Comparison of ENCODE assay signal across 13 cellular contexts in the genomic region with DNA sequence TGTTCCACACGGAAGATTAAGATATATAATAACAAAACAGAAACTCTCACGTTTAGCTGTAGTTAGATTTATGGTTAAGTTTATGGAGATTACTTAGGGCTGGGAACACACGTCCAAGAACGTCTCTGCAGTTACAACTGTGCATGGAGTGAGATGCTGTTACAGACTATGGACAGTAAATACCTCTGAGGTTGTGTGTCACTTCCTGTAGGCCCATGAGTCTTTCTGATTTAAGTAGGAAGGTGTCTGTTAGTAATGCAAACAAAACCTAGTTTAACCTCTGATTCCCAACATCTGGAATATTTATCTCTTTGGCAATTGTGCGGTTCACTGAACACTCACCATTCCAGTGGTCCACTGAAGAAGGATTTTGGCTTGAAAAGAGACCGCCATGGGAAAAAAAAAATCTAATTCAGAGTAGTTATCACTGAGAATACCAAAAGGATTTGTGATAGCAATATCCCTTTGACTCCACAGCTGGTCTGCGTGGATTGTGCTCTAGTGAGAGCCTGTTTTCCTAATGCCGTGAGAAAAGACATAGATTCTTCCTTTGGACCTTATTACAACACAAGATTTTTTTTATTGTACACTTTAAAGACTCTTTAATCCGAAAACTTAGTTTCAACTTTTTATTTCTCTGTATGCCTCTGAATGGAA.
DNase-seq lines count a peak whose midpoint lies in the region; ATAC-seq, FAIRE-seq and TF ChIP-seq lines count a peak whose summit lies in the region.
"Had no signal": no experiment of that assay in that cellular context is flagged by ENCODE, and none has a peak within 500 bp of the region (broad histone marks: within the 10 kb centered on the region; RNA-seq: fewer than 3 reads in every experiment).

No MANE protein-coding gene starts in this region.

- BruUV-seq in PC-3 (replicated peaks; lab: Mats Ljungman, UMichigan) = no TSS peak

- no peak overlapping the region for H3K9ac ChIP-seq in PC-3 (ENCODE audit: low read length)

- H3K9me3 ChIP-seq in PC-3 (ENCODE audit: low read length) = no peaks in the 10 kb centered on the region
- no peaks in the 10 kb centered on the region for H3K9me3 ChIP-seq in pancreas

- peak; percentile 92 for DNase-seq in ELR (ENCODE audit: low read depth)
- peak; percentile 32 for DNase-seq in PC-3
- peak; percentile 100 for DNase-seq in fibroblast of villous mesenchyme (ENCODE audit: low read depth)
- DNase-seq in pancreas = no peak
- no peak for DNase-seq in NCI-H2227 (lab: John Stamatoyannopoulos, UW; ENCODE audit: unreplicated experiment)
- DNase-seq in OCI-M1 (lab: John Stamatoyannopoulos, UW) = no peak
- no peak for DNase-seq in MV-4-11 (lab: John Stamatoyannopoulos, UW)
- DNase-seq: CD8-positive, alpha-beta memory T cell; endodermal cell; stimulated activated CD4-positive, alpha-beta T cell treated with anti-CD3 and anti-CD28 coated beads, Interleukin-1b, Interleukin-23, amount 100 ng/mL, for 48 hours; stimulated activated naive B cell treated with anti-CD40 and anti-IgM and Interleukin-4, amounts not matched to agents 10 μg/mL and 1 μg/mL and 100 μg/mL, for 72 hours had no signal

- H3K9me2 ChIP-seq in PC-3 (replicated peaks; ENCODE audit: low read length) = no peaks in the 10 kb centered on the region

- no peak overlapping the region for H3K4me2 ChIP-seq in PC-3 (ENCODE audit: low read length)

- no peak overlapping the region for H2AFZ ChIP-seq in PC-3 (ENCODE audit: low read length)

- H3K27ac ChIP-seq in PC-3 (ENCODE audit: low read length) (no peak overlapping the region), pancreas (no peak overlapping the region)
- H3K27ac ChIP-seq: RWPE1 had no signal

- H3K36me3 ChIP-seq in PC-3 (ENCODE audit: low read depth, low read length) (no peaks in the 10 kb centered on the region), pancreas (no peaks in the 10 kb centered on the region)

- TF ChIP-seq CTCF in PC-3 (conservative IDR thresholded peaks at IDR 0.05; ENCODE audit: low read depth, low read length) = no peak
- TF ChIP-seq CTCF in fibroblast of villous mesenchyme (IDR thresholded peaks at IDR 0.05; ENCODE audit: insufficient read depth, low read depth, low read length) = no peak
- no peak for TF ChIP-seq CTCF in pancreas (IDR thresholded peaks at IDR 0.05)

- H4K20me1 ChIP-seq in PC-3 (ENCODE audit: low read length) = no peaks in the 10 kb centered on the region

- ATAC-seq in PC-3 (peak; percentile 78), pancreas (no peak), esophagus mucosa (no peak)
- ATAC-seq: stimulated activated naive B cell treated with anti-CD40 and anti-IgM and Interleukin-4, amounts not matched to agents 10 μg/mL and 1 μg/mL and 100 μg/mL, for 72 hours had no signal

- H3K27me3 ChIP-seq in PC-3 (ENCODE audit: low read length) = no peaks in the 10 kb centered on the region
- no peaks in the 10 kb centered on the region for H3K27me3 ChIP-seq in pancreas

- H3K4me1 ChIP-seq in PC-3 (ENCODE audit: insufficient read depth, low read length) = no peaks in the 10 kb centered on the region
- no peaks in the 10 kb centered on the region for H3K4me1 ChIP-seq in pancreas

- no peaks in the 10 kb centered on the region for H3K79me2 ChIP-seq in PC-3 (ENCODE audit: low read length)

- intact Hi-C loops in PC-3 (cut with micrococcal nuclease) (no loop called here), pancreas (cut with DNase I) (no loop called here)

- no peaks in the 10 kb centered on the region for H3F3A ChIP-seq in PC-3 (ENCODE audit: low read length, unreplicated experiment)

- CTCF ChIA-PET in PC-3 (lab: Charles Lee) = no interaction called here

- H3K4me3 ChIP-seq in PC-3 (ENCODE audit: low read length) (no peak overlapping the region), fibroblast of villous mesenchyme (ENCODE audit: low read depth, low read length) (no peak overlapping the region), pancreas (no peak overlapping the region)

- FAIRE-seq in pancreas (lab: Jason Lieb, UNC) = peak; percentile 54

- 86 to 93% methylated on average over 9 of the region's 9 CpGs for WGBS in pancreas, 2 donors

- POLR2A ChIA-PET in PC-3 (lab: Charles Lee; ENCODE audit: unreplicated experiment) = interaction anchor here (0.6 kb wide), 1 partner anchor 1265 kb away, joined by 8 read pairs; no protein-coding TSS in a partner anchor

Comparison
In these comparisons a context has a peak if more than half of its experiments do, and no peak if none do; other contexts are left out.
1. DNase-seq: peak in ELR (single experiment), PC-3 (single experiment) and fibroblast of villous mesenchyme (single experiment); none in pancreas (0 of 6), NCI-H2227 (single experiment), OCI-M1 (single experiment) and MV-4-11 (single experiment).